In the genomic region with DNA sequence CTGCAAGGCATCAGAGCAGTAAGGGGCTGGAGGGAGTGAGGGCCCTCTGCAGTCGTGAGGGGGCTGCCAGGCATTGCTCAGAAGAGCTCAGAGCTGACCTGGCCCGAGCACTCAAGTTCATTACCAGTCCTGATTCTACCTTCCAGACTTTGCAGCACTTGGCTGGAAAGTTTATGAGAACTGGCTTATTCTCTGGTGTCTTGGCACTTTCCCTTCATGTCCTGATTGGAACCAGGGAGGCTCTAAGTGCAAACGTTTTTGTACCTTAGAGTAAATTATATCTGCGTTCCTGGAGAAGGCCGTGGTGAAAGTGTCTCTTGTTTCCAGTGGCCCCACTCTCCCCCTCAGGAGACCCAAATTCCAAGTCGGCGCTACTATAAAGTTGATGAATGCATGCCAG, we compare ENCODE assay signal across 1 cellular context.
TF ChIP-seq lines count a peak whose summit lies in the region.

No MANE protein-coding gene starts in this region.

TF ChIP-seq in HepG2, 621 proteins besides CTCF, POLR2A, EP300 and RAD21 (continued from another document):
- TF ChIP-seq REL (CRISPR knock-in tag; conservative IDR thresholded peaks at IDR 0.05) (no peak), ATF7 (IDR thresholded peaks at IDR 0.05) (no peak), ATF7 (CRISPR knock-in tag; IDR thresholded peaks at IDR 0.05) (no peak)
